8 cellular contexts compared by ENCODE assay signal in genomic region chr9:132507670-132508469, GRCh38.
DNase-seq lines count a peak whose midpoint lies in the region; ATAC-seq, FAIRE-seq and TF ChIP-seq lines count a peak whose summit lies in the region.

No MANE protein-coding gene starts in this region.

- H3K4me1 ChIP-seq in HEK293 (ENCODE audit: control insufficient read depth, insufficient read depth, low read length) (no peaks in the 10 kb centered on the region), H1 (replicated peaks in 1 of 4; ENCODE audit: control insufficient read depth in 3 of 4, insufficient read depth in 4 of 4, low read length in 3 of 4) (peaks cover 0 to 9% (median 6%) of the 10 kb centered on the region in 4 experiments; a peak in 4 of 7 replicates)

- H3K4ac ChIP-seq in H1 (replicated peaks; ENCODE audit: insufficient read length, low read depth, low read length) = no peak overlapping the region

- no peak overlapping the region for H2AK5ac ChIP-seq in H1 (ENCODE audit: low read depth, low read length)

- H2BK15ac ChIP-seq in H1 (ENCODE audit: low read length) = 0 out of 2 replicates have a peak overlapping the region, but pooled peaks have one; percentile 5

- DNase-seq in Ammon's horn (ENCODE audit: low spot score) (peak; percentile 71), NCI-H82 (lab: John Stamatoyannopoulos, UW) (peak; percentile 88), H1 (ENCODE audit: low read depth in 1 of 2, low spot score in 2 of 2) (peak; percentile 43 to 87), mesothelial cell of epicardium (ENCODE audit: low spot score in 2 of 2, unreplicated experiment in 2 of 2) (peak in 1 of 2 experiments; percentile 80)
- DNase-seq in activated CD8-positive, alpha-beta T cell treated with anti-CD3 and anti-CD28 coated beads, Interleukin-2, amount 10 ng/mL, durations not matched to agents 7 days and 5 days = peak; percentile 83
- peak; percentile 18 to 32 for DNase-seq in stimulated activated CD8-positive, alpha-beta memory T cell treated with anti-CD3 and anti-CD28 coated beads, Interleukin-2, amount 100 ng/mL, for 1 hour (ENCODE audit: low read depth in 2 of 2)

- TF ChIP-seq CTCF in HEK293 (tag by site-specific recombination; IDR thresholded peaks at IDR 0.05) = peak; percentile 71
- TF ChIP-seq CTCF in H1 (IDR thresholded peaks at IDR 0.05; ENCODE audit: control extremely low read depth in 1 of 3, insufficient read depth in 1 of 3, low read depth in 1 of 3, low read length in 3 of 3) = peak; percentile 80 to 89 (median 87)
- peak; percentile 86 for TF ChIP-seq CTCF in mesothelial cell of epicardium (IDR thresholded peaks at IDR 0.05; ENCODE audit: unreplicated experiment)

- no peak overlapping the region for H3K4me2 ChIP-seq in H1 (ENCODE audit: insufficient read depth in 1 of 2, low read depth in 2 of 2, low read length in 2 of 2)

- POLR2A ChIA-PET in HEK293 (lab: Yijun Ruan, JAX) = no interaction called here
- POLR2A ChIA-PET in activated CD8-positive, alpha-beta T cell treated with anti-CD3 and anti-CD28 coated beads, Interleukin-2, amount 10 ng/mL, durations not matched to agents 7 days and 5 days (lab: Charles Lee) = interaction anchor here (0.6 kb wide), 3 partner anchors 201 to 779 kb away, joined by 3 read pairs; no protein-coding TSS in a partner anchor
- POLR2A ChIA-PET in H1 (lab: Charles Lee; ENCODE audit: partially characterized antibody) = no interaction called here

- CTCF ChIA-PET in HEK293 (lab: Yijun Ruan, JAX) = interaction anchor here (0.5 to 4.2 kb wide), 53 partner anchors 9 to 1943 kb away, joined by 3 to 25 read pairs (median 4); partner anchors contain the start of gene CFAP77
- CTCF ChIA-PET in activated CD8-positive, alpha-beta T cell treated with anti-CD3 and anti-CD28 coated beads, Interleukin-2, amount 10 ng/mL, durations not matched to agents 7 days and 5 days (lab: Charles Lee) = interaction anchor here (0.7 to 3.7 kb wide), 13 partner anchors 9 to 292 kb away, joined by 3 to 38 read pairs (median 4); no protein-coding TSS in a partner anchor
- CTCF ChIA-PET in H1 (lab: Charles Lee; ENCODE audit: partially characterized antibody) = interaction anchor here (0.5 to 9.6 kb wide), 37 partner anchors 8 to 428 kb away, joined by 3 to 93 read pairs (median 4); no protein-coding TSS in a partner anchor

- ATAC-seq in activated CD8-positive, alpha-beta T cell treated with anti-CD3 and anti-CD28 coated beads, Interleukin-2, amount 10 ng/mL, durations not matched to agents 7 days and 5 days = peak; percentile 90
- no peak for ATAC-seq in HG02938 (IDR thresholded peaks at IDR 0.05; ENCODE audit: unreplicated experiment)

- H3K56ac ChIP-seq in H1 (replicated peaks; ENCODE audit: insufficient read length, low read depth, low read length) = no peak overlapping the region

- no peak overlapping the region for H4K5ac ChIP-seq in H1 (ENCODE audit: insufficient read length, low read depth, low read length)

- H3K4me3 ChIP-seq in HEK293 (ENCODE audit: low read depth, low read length) (no peak overlapping the region), H1 (ENCODE audit: extremely low read depth in 1 of 4, insufficient read depth in 2 of 4, low read depth in 3 of 4, low read length in 4 of 4) (no peak overlapping the region)

- H3K14ac ChIP-seq in H1 (ENCODE audit: insufficient read length) = no peak overlapping the region

- H3K4me1 Mint-ChIP-seq in activated CD8-positive, alpha-beta T cell treated with anti-CD3 and anti-CD28 coated beads, Interleukin-2, amount 10 ng/mL, durations not matched to agents 7 days and 5 days (ENCODE audit: low read depth) = peaks cover 23% of the 10 kb centered on the region
- peaks cover 11% of the 10 kb centered on the region for H3K4me1 Mint-ChIP-seq in mesothelial cell of epicardium

- TF ChIP-seq RAD21 in H1 (IDR thresholded peaks at IDR 0.05 in 1 of 2, conservative IDR thresholded peaks at IDR 0.05 in 1 of 2; ENCODE audit: low read depth in 2 of 2, low read length in 2 of 2) = peak; percentile 91 to 92

- no peak overlapping the region for H2BK12ac ChIP-seq in H1 (ENCODE audit: low read depth, low read length)

- no peak overlapping the region for H4K91ac ChIP-seq in H1 (replicated peaks; ENCODE audit: insufficient read length, low read length)

- no peak overlapping the region for H3K9ac ChIP-seq in H1 (replicated peaks in 1 of 4; ENCODE audit: extremely low read depth in 1 of 4, low read depth in 3 of 4, low read length in 3 of 4)

- H3K4me3 Mint-ChIP-seq in activated CD8-positive, alpha-beta T cell treated with anti-CD3 and anti-CD28 coated beads, Interleukin-2, amount 10 ng/mL, durations not matched to agents 7 days and 5 days = no peak overlapping the region
- H3K4me3 Mint-ChIP-seq in mesothelial cell of epicardium = no peak overlapping the region

- no peak overlapping the region for H3K18ac ChIP-seq in H1 (ENCODE audit: extremely low read depth, low read length)

- TF ChIP-seq POLR2A in H1 (IDR thresholded peaks at IDR 0.05; ENCODE audit: control extremely low read depth in 1 of 2, low read depth in 2 of 2, low read length in 2 of 2) = no peak

- FAIRE-seq in H1 (lab: Jason Lieb, UNC) = peak; percentile 92

- no peak overlapping the region for H2BK20ac ChIP-seq in H1 (ENCODE audit: low read length)

- no peak overlapping the region for H2BK120ac ChIP-seq in H1 (replicated peaks; ENCODE audit: low read depth, low read length)

- WGBS in H1 (ENCODE audit: extremely low coverage in 1 of 2, insufficient coverage in 1 of 2, insufficient read length in 1 of 2, insufficient replicate concordance in 2 of 2, low coverage in 1 of 2, low lambda C conversion rate in 2 of 2, missing lambda C conversion rate in 1 of 2), 2 experiments = 57% methylated on average over 24 of the region's 24 CpGs; no CpG with 5 or more reads in 1 of the 2 experiments

- peak overlapping the region; percentile 71 for H3K27ac Mint-ChIP-seq in activated CD8-positive, alpha-beta T cell treated with anti-CD3 and anti-CD28 coated beads, Interleukin-2, amount 10 ng/mL, durations not matched to agents 7 days and 5 days
- H3K27ac Mint-ChIP-seq in mesothelial cell of epicardium = no peak overlapping the region

- H3K27ac ChIP-seq in HEK293 (ENCODE audit: extremely low read depth, low read depth, low read length) = no peak overlapping the region
- no peak overlapping the region for H3K27ac ChIP-seq in H1 (ENCODE audit: low read depth, low read length)

- no peaks in the 10 kb centered on the region for H3K27me3 ChIP-seq in H1 (replicated peaks in 1 of 4; ENCODE audit: control insufficient read depth in 3 of 4, extremely low read depth in 1 of 4, insufficient read depth in 3 of 4, low read length in 3 of 4)

- no peaks in the 10 kb centered on the region for H3K79me1 ChIP-seq in H1 (ENCODE audit: low read depth, low read length)

- no peak overlapping the region for H4K8ac ChIP-seq in H1 (ENCODE audit: extremely low read depth, insufficient read depth, low read length)

- no peaks in the 10 kb centered on the region for H3K79me2 ChIP-seq in H1 (ENCODE audit: control insufficient read depth in 1 of 2, insufficient read depth in 2 of 2, low read length in 2 of 2)

- H3K27me3 Mint-ChIP-seq in activated CD8-positive, alpha-beta T cell treated with anti-CD3 and anti-CD28 coated beads, Interleukin-2, amount 10 ng/mL, durations not matched to agents 7 days and 5 days (ENCODE audit: low read depth) = peaks cover 18% of the 10 kb centered on the region
- H3K27me3 Mint-ChIP-seq in mesothelial cell of epicardium (ENCODE audit: low read depth) = peaks cover 65% of the 10 kb centered on the region

- H2AFZ ChIP-seq in H1 (ENCODE audit: low read length) = no peak overlapping the region

- no peaks in the 10 kb centered on the region for H3K23me2 ChIP-seq in H1 (ENCODE audit: low read depth, low read length)

- no peak for TF ChIP-seq EP300 in H1 (IDR thresholded peaks at IDR 0.05; ENCODE audit: borderline replicate concordance in 1 of 2, low read depth in 2 of 2, low read length in 2 of 2)

- H3K36me3 ChIP-seq in HEK293 (ENCODE audit: control insufficient read depth in 2 of 2, insufficient read depth in 1 of 2, low read length in 2 of 2) (no peaks in the 10 kb centered on the region), H1 (ENCODE audit: control insufficient read depth in 2 of 4, insufficient read depth in 4 of 4, low read length in 3 of 4) (no peaks in the 10 kb centered on the region)

- H3K9me3 Mint-ChIP-seq in activated CD8-positive, alpha-beta T cell treated with anti-CD3 and anti-CD28 coated beads, Interleukin-2, amount 10 ng/mL, durations not matched to agents 7 days and 5 days (ENCODE audit: insufficient read depth) = no peaks in the 10 kb centered on the region
- H3K9me3 Mint-ChIP-seq in mesothelial cell of epicardium = no peaks in the 10 kb centered on the region

- no peak overlapping the region for H3K23ac ChIP-seq in H1 (ENCODE audit: insufficient read length)

- H3K36me3 Mint-ChIP-seq in activated CD8-positive, alpha-beta T cell treated with anti-CD3 and anti-CD28 coated beads, Interleukin-2, amount 10 ng/mL, durations not matched to agents 7 days and 5 days (ENCODE audit: low read depth) = no peaks in the 10 kb centered on the region
- no peaks in the 10 kb centered on the region for H3K36me3 Mint-ChIP-seq in mesothelial cell of epicardium

- H3K9me3 ChIP-seq in HEK293 (ENCODE audit: control insufficient read depth, insufficient read depth, low read depth, low read length) (no peaks in the 10 kb centered on the region), H1 (ENCODE audit: insufficient read depth in 2 of 2, low read depth in 1 of 2, low read length in 1 of 2) (no peaks in the 10 kb centered on the region)

- no peaks in the 10 kb centered on the region for H4K20me1 ChIP-seq in H1 (replicated peaks in 1 of 2; ENCODE audit: control insufficient read depth in 1 of 2, insufficient read depth in 2 of 2, low read length in 2 of 2)

- no peak overlapping the region for H2BK5ac ChIP-seq in H1 (ENCODE audit: low read depth, low read length)

TF ChIP-seq in HEK293, 187 proteins besides CTCF, POLR2A, EP300 and RAD21 (continues in another document):
- TF ChIP-seq ZFP3 (tag by site-specific recombination; IDR thresholded peaks at IDR 0.05; ENCODE audit: low read depth) (no peak), ZNF549 (tag by site-specific recombination; IDR thresholded peaks at IDR 0.05) (no peak)

TF ChIP-seq in H1, 55 proteins besides CTCF, POLR2A, EP300 and RAD21:
- TF ChIP-seq CREB1 (IDR thresholded peaks at IDR 0.05) (no peak), GABPA (IDR thresholded peaks at IDR 0.05; ENCODE audit: borderline replicate concordance, insufficient read depth, low read length) (peak; percentile 21; the same call in 1 of the 2 replicates), RFX5 (IDR thresholded peaks at IDR 0.05; ENCODE audit: borderline replicate concordance, low read depth, low read length) (no peak)
TF ChIP-seq in H1: peak in this region for 1.
